In genomic region chr6:106510090-106510970, GRCh38 we compare ENCODE assay signal across 8 cellular contexts.
DNase-seq lines count a peak whose midpoint lies in the region; ATAC-seq and TF ChIP-seq lines count a peak whose summit lies in the region.

No MANE protein-coding gene starts in this region.

- no peak for TF ChIP-seq RAD21 in Ishikawa (IDR thresholded peaks at IDR 0.05; ENCODE audit: low read depth)

- H3K36me3 Mint-ChIP-seq in T-cell: no peaks in the 10 kb centered on the region

- no peaks in the 10 kb centered on the region for H3K27me3 Mint-ChIP-seq in T-cell

- peak overlapping the region; percentile 66 to 85 for H3K27ac Mint-ChIP-seq in T-cell

- H3K27me3 ChIP-seq in BJ (ENCODE audit: control insufficient read depth, insufficient read depth, low read length): peaks cover 9% of the 10 kb centered on the region

- TF ChIP-seq EP300 in Ishikawa (IDR thresholded peaks at IDR 0.05; ENCODE audit: borderline replicate concordance): no peak

- ATAC-seq in GM19467 (IDR thresholded peaks at IDR 0.05; ENCODE audit: unreplicated experiment) (peak; percentile 33), T-cell (replicated peaks in 1 of 4) (peak; percentile 37 to 51 (median 50)), HG02973 (IDR thresholded peaks at IDR 0.05; ENCODE audit: unreplicated experiment) (no peak)

- TF ChIP-seq CTCF in BJ (IDR thresholded peaks at IDR 0.05; ENCODE audit: insufficient read depth, low read depth, low read length) (peak; percentile 21; the same call in 1 of the 2 replicates), astrocyte of the cerebellum (IDR thresholded peaks at IDR 0.05; ENCODE audit: low read depth, low read length, missing control alignments) (peak; percentile 20)

- in situ Hi-C loops in astrocyte of the cerebellum (cut with HindIII; ENCODE audit: low sequenced_read_pairs): no loop called here

- H3K4me1 Mint-ChIP-seq in T-cell: peaks cover 38 to 47% (median 39%) of the 10 kb centered on the region in 3 donors

- no peak for DNase-seq in BJ (ENCODE audit: low read depth)
- peak; percentile 34 to 74 (median 63) for DNase-seq in T-cell
- peak; percentile 31 for DNase-seq in astrocyte of the cerebellum (ENCODE audit: low read depth)
- peak; percentile 55 for DNase-seq in iPS-NIHi11 (ENCODE audit: low spot score)
- peak; percentile 84 for DNase-seq in stimulated activated CD4-positive, alpha-beta T cell treated with anti-CD3 and anti-CD28 coated beads, Interleukin-15, amount 100 ng/mL, for 24 hours

- H3K4me3 Mint-ChIP-seq in T-cell: peak overlapping the region; percentile 94 to 97 (median 96)

- H3K36me3 ChIP-seq in BJ (ENCODE audit: control insufficient read depth, insufficient read depth, low read length): no peaks in the 10 kb centered on the region

- CTCF ChIA-PET in BJ (lab: Yijun Ruan, JAX): interaction anchor here (0.7 to 1.4 kb wide), 2 partner anchors 56 to 488 kb away, joined by 3 to 7 read pairs; no protein-coding TSS in a partner anchor
- CTCF ChIA-PET in T-cell (lab: Charles Lee): interaction anchor here (1.0 to 6.4 kb wide), 6 partner anchors 11 to 56 kb away, joined by 3 to 75 read pairs (median 14); no protein-coding TSS in a partner anchor

- no peaks in the 10 kb centered on the region for H3K9me3 Mint-ChIP-seq in T-cell

- POLR2A ChIA-PET in BJ (lab: Charles Lee) (interaction anchor here (0.7 kb wide), 1 partner anchor 102 kb away, joined by 4 read pairs; no protein-coding TSS in a partner anchor), T-cell (lab: Charles Lee) (interaction anchor here (0.6 to 1.2 kb wide), 8 partner anchors 10 to 1873 kb away, joined by 3 to 7 read pairs (median 3); no protein-coding TSS in a partner anchor)

- H3K4me3 ChIP-seq in BJ (ENCODE audit: low read depth, low read length): peak overlapping the region; percentile 23
- H3K4me3 ChIP-seq in astrocyte of the cerebellum (ENCODE audit: low read depth, low read length): peak overlapping the region; percentile 74

TF ChIP-seq in Ishikawa, 13 proteins besides CTCF, POLR2A, EP300 and RAD21:
- TF ChIP-seq ZBTB7A (IDR thresholded peaks at IDR 0.05; ENCODE audit: low read depth) (0 out of 2 replicates have a peak, but pooled peaks have one; percentile 48), USF1 (IDR thresholded peaks at IDR 0.05) (no peak), MAX (IDR thresholded peaks at IDR 0.05) (0 out of 2 replicates have a peak, but pooled peaks have one; percentile 29)
